ENCODE assay signal across 25 cellular contexts in the genomic region with DNA sequence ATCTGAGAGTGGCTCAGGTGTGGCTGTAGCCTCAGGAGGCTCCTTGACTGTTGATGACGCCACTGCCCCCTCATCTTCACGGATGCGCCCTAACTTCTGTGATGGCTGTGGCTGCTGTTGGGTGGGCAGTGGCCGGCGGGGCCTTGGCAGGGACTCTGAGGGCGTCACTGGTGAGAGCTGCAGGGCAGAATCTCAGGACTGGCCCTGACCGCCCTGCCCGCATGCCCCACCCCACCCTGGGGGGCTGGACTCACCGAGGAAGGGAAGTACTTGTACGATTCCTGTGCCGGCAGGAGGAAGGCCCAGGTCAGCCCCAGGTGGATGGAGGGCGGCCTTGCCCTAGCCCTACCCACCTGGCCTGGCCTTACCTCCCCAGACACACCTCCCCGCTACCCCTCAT. TPM values are rescaled to one million over a fixed set of nuclear protein-coding genes. Genes with fewer than 3 reads are reported as not detected.
DNase-seq lines count a peak whose midpoint lies in the region; ATAC-seq, FAIRE-seq and TF ChIP-seq lines count a peak whose summit lies in the region.
"Had no signal": no experiment of that assay in that cellular context is flagged by ENCODE, and none has a peak within 500 bp of the region (broad histone marks: within the 10 kb centered on the region; RNA-seq: fewer than 3 reads in every experiment).

No MANE protein-coding gene starts in this region.

- no peaks in the 10 kb centered on the region for H3K27me3 Mint-ChIP-seq in central memory CD8-positive, alpha-beta T cell
- no peaks in the 10 kb centered on the region for H3K27me3 Mint-ChIP-seq in natural killer cell treated with Interleukin-12 subunit alpha and Interleukin-12 subunit beta and Interleukin-15 and Interleukin-18, amount 100 ng/mL, for 72 hours

- H3K4me1 ChIP-seq in ACC112 (ENCODE audit: control insufficient read depth, insufficient read depth, low read length, unreplicated experiment) (peaks cover 20% of the 10 kb centered on the region), DND-41 (ENCODE audit: insufficient read depth, low read length) (peaks cover 44% of the 10 kb centered on the region)

- peak overlapping the region; percentile 3; the same call in 1 of the 2 replicates for H3K4me2 ChIP-seq in DND-41 (ENCODE audit: insufficient read depth, low read length)

- H3K27ac Mint-ChIP-seq in central memory CD8-positive, alpha-beta T cell (ENCODE audit: low read depth) = peak overlapping the region; percentile 33
- H3K27ac Mint-ChIP-seq in natural killer cell treated with Interleukin-12 subunit alpha and Interleukin-12 subunit beta and Interleukin-15 and Interleukin-18, amount 100 ng/mL, for 72 hours = peak overlapping the region; percentile 32 to 69

- H3K9me3 ChIP-seq in DND-41 (ENCODE audit: insufficient read depth, low read length, severe bottlenecking) = no peaks in the 10 kb centered on the region
- H3K9me3 ChIP-seq: adrenal gland, BLaER1, psoas muscle, sigmoid colon, thyroid gland had no signal

- H2AFZ ChIP-seq in ACC112 (ENCODE audit: low read length, unreplicated experiment) (no peak overlapping the region), DND-41 (ENCODE audit: low read depth, low read length) (no peak overlapping the region)

- no peaks in the 10 kb centered on the region for H3K9me3 Mint-ChIP-seq in central memory CD8-positive, alpha-beta T cell
- H3K9me3 Mint-ChIP-seq in natural killer cell treated with Interleukin-12 subunit alpha and Interleukin-12 subunit beta and Interleukin-15 and Interleukin-18, amount 100 ng/mL, for 72 hours = no peaks in the 10 kb centered on the region
- H3K9me3 Mint-ChIP-seq: activated T-cell treated with anti-CD3 and anti-CD28 coated beads, Interleukin-2, amount 50 U/mL, for 4 hours had no signal

- H3K4me1 Mint-ChIP-seq in central memory CD8-positive, alpha-beta T cell = peaks cover 54% of the 10 kb centered on the region
- H3K4me1 Mint-ChIP-seq in natural killer cell treated with Interleukin-12 subunit alpha and Interleukin-12 subunit beta and Interleukin-15 and Interleukin-18, amount 100 ng/mL, for 72 hours (ENCODE audit: low read depth in 2 of 2) = peaks cover 38 to 61% of the 10 kb centered on the region in 2 donors

- H3K4me3 ChIP-seq in ACC112 (ENCODE audit: low read depth, low read length) (no peak overlapping the region), DND-41 (ENCODE audit: low read depth in 1 of 2, low read length in 2 of 2) (no peak overlapping the region)
- H3K4me3 ChIP-seq: adrenal gland, BLaER1, psoas muscle, sigmoid colon, thyroid gland had no signal

- H3K27me3 ChIP-seq in ACC112 (ENCODE audit: insufficient read depth, low read length) = no peaks in the 10 kb centered on the region
- no peaks in the 10 kb centered on the region for H3K27me3 ChIP-seq in DND-41 (ENCODE audit: insufficient read depth, low read length, poor library complexity)
- H3K27me3 ChIP-seq: adrenal gland, BLaER1, sigmoid colon, thyroid gland had no signal

- H3K9ac ChIP-seq in DND-41 (ENCODE audit: low read depth, low read length) = no peak overlapping the region
- H3K9ac ChIP-seq: BLaER1 had no signal

- peaks cover 6% of the 10 kb centered on the region; the same call in 1 of the 2 replicates for H4K20me1 ChIP-seq in DND-41 (ENCODE audit: insufficient read depth, low read length)

- H3K79me2 ChIP-seq in ACC112 (ENCODE audit: control insufficient read depth, insufficient read depth, low read length, unreplicated experiment) (peaks cover 21% of the 10 kb centered on the region), DND-41 (ENCODE audit: insufficient read depth, low read length) (peaks cover 50% of the 10 kb centered on the region)

- FAIRE-seq in frontal cortex (lab: Jason Lieb, UNC) = no peak
- FAIRE-seq: GM18507 had no signal

- DNase-seq in DND-41 (no peak), frontal cortex (ENCODE audit: low spot score in 2 of 2) (no peak)
- DNase-seq in central memory CD8-positive, alpha-beta T cell (ENCODE audit: low spot score in 2 of 2) = no peak
- DNase-seq in natural killer cell treated with Interleukin-12 subunit alpha and Interleukin-12 subunit beta and Interleukin-15 and Interleukin-18, amount 100 ng/mL, for 72 hours (ENCODE audit: low spot score) = no peak
- DNase-seq: activated CD4-positive, CD25-positive, alpha-beta regulatory T cell treated with anti-CD3 and anti-CD28 coated beads, Interleukin-2, amount 50 U/mL, for 72 hours; activated naive CD4-positive, alpha-beta T cell treated with Interleukin-2 at 50 U/mL for 16 hours; activated T-cell treated with anti-CD3 and anti-CD28 coated beads, Interleukin-2, amount 50 U/mL, for 4 hours; adrenal gland; DMS79 treated with DMSO at 0.1 percent for 48 hours; effector memory CD4-positive, alpha-beta T cell; foreskin melanocyte; left cardiac atrium; NCI-H1436 treated with DMSO at 0.1 percent for 48 hours; NCI-H446; NCI-H774; psoas muscle; stimulated activated CD4-positive, alpha-beta T cell treated with anti-CD3 and anti-CD28 coated beads, Interleukin-15, amount 100 ng/mL, for 24 hours; stimulated activated naive CD4-positive, alpha-beta T cell; thyroid gland had no signal

- H3K36me3 ChIP-seq in ACC112 (ENCODE audit: insufficient read depth, low read length) = peaks cover 7% of the 10 kb centered on the region; the same call in 1 of the 2 replicates
- H3K36me3 ChIP-seq in DND-41 (ENCODE audit: insufficient read depth, low read length) = peaks cover 50% of the 10 kb centered on the region

- TF ChIP-seq CTCF in DND-41 (IDR thresholded peaks at IDR 0.05; ENCODE audit: borderline replicate concordance, extremely low read depth, low read length, poor library complexity, severe bottlenecking) = no peak

- ATAC-seq in DND-41 (ENCODE audit: insufficient read depth, low read depth) (no peak), GM21529 (IDR thresholded peaks at IDR 0.05; ENCODE audit: unreplicated experiment) (no peak), GM21423 (IDR thresholded peaks at IDR 0.05; ENCODE audit: unreplicated experiment) (no peak)
- ATAC-seq in central memory CD8-positive, alpha-beta T cell (replicated peaks; ENCODE audit: extremely low read depth, poor library complexity, severe bottlenecking) = no peak
- ATAC-seq in natural killer cell treated with Interleukin-12 subunit alpha and Interleukin-12 subunit beta and Interleukin-15 and Interleukin-18, amount 100 ng/mL, for 72 hours = no peak
- ATAC-seq: activated T-cell treated with anti-CD3 and anti-CD28 coated beads, Interleukin-2, amount 50 U/mL, for 4 hours; left cardiac atrium; psoas muscle had no signal

- peaks cover 36% of the 10 kb centered on the region for H3K36me3 Mint-ChIP-seq in central memory CD8-positive, alpha-beta T cell (ENCODE audit: insufficient read depth)
- H3K36me3 Mint-ChIP-seq in natural killer cell treated with Interleukin-12 subunit alpha and Interleukin-12 subunit beta and Interleukin-15 and Interleukin-18, amount 100 ng/mL, for 72 hours = peaks cover 29% of the 10 kb centered on the region

- H3K4me3 Mint-ChIP-seq in central memory CD8-positive, alpha-beta T cell = peak overlapping the region; percentile 95
- no peak overlapping the region for H3K4me3 Mint-ChIP-seq in natural killer cell treated with Interleukin-12 subunit alpha and Interleukin-12 subunit beta and Interleukin-15 and Interleukin-18, amount 100 ng/mL, for 72 hours

- peak overlapping the region; percentile 43; the same call in 1 of the 2 replicates for H3K27ac ChIP-seq in ACC112 (ENCODE audit: low read depth, low read length)
- no peak overlapping the region for H3K27ac ChIP-seq in DND-41 (ENCODE audit: low read length)
- H3K27ac ChIP-seq: BLaER1, psoas muscle, sigmoid colon, thyroid gland had no signal

RNA-seq across cellular contexts. Expression of a gene that starts 2.4 kb away (rescaled TPM):
- total RNA-seq in natural killer cell treated with Interleukin-12 subunit alpha and Interleukin-12 subunit beta and Interleukin-15 and Interleukin-18, amount 100 ng/mL, for 72 hours = 100 to 1,000 TPM; 108 to 162 TPM
- 35.5 TPM for total RNA-seq in frontal cortex

RNA-seq across cellular contexts. Expression of a gene that starts 3.7 kb away (rescaled TPM):
- total RNA-seq in natural killer cell treated with Interleukin-12 subunit alpha and Interleukin-12 subunit beta and Interleukin-15 and Interleukin-18, amount 100 ng/mL, for 72 hours = 100 to 1,000 TPM; 101 to 129 TPM
- 51.4 TPM for total RNA-seq in frontal cortex

RNA-seq across cellular contexts. Expression of a gene that starts 18.8 kb away (rescaled TPM):
- under 1 TPM; 0.31 to 0.92 TPM for total RNA-seq in natural killer cell treated with Interleukin-12 subunit alpha and Interleukin-12 subunit beta and Interleukin-15 and Interleukin-18, amount 100 ng/mL, for 72 hours
- 1.2 TPM for total RNA-seq in frontal cortex
